In genomic region chr4:35925806-35926205, GRCh38 we compare ENCODE assay signal across 13 cellular contexts.
A peak's percentile ranks its signal among the peaks of the same experiment; 100 is the strongest.
DNase-seq lines count a peak whose midpoint lies in the region; ATAC-seq, FAIRE-seq and TF ChIP-seq lines count a peak whose summit lies in the region.
"Had no signal": no experiment of that assay in that cellular context is flagged by ENCODE, and none has a peak within 500 bp of the region (broad histone marks: within the 10 kb centered on the region; RNA-seq: fewer than 3 reads in every experiment).

No MANE protein-coding gene starts in this region.

- POLR2A ChIA-PET in GM12878 (lab: Charles Lee) (no interaction called here), SK-N-SH (lab: Yijun Ruan, JAX) (no interaction called here)

- RAD21 ChIA-PET in GM12878 (lab: Charles Lee; ENCODE audit: unreplicated experiment): interaction anchor here (0.8 kb wide), 1 partner anchor 9 kb away, joined by 3 read pairs; no protein-coding TSS in a partner anchor

- H3K79me2 ChIP-seq in GM12878 (ENCODE audit: control insufficient read depth, insufficient read depth, low read length) (no peaks in the 10 kb centered on the region), SK-N-SH (ENCODE audit: insufficient read depth) (no peaks in the 10 kb centered on the region)

- H3K4me2 ChIP-seq in GM12878 (ENCODE audit: control insufficient read depth, insufficient read depth): no peak overlapping the region
- H3K4me2 ChIP-seq in SK-N-SH: no peak overlapping the region

- H3K9me2 ChIP-seq in SK-N-SH: no peaks in the 10 kb centered on the region

- in situ Hi-C loops in GM12878 (cut with MboI): no loop called here

- no peak overlapping the region for H3K27ac ChIP-seq in GM12878 (ENCODE audit: control insufficient read depth, insufficient read depth)
- no peak overlapping the region for H3K27ac ChIP-seq in tibial nerve
- no peak overlapping the region for H3K27ac ChIP-seq in SK-N-SH (ENCODE audit: low read depth in 2 of 2, low read length in 1 of 2)

- peak; percentile 86 for ATAC-seq in GM18909 (IDR thresholded peaks at IDR 0.05; ENCODE audit: poor library complexity, unreplicated experiment)
- peak; percentile 96 for ATAC-seq in GM21619 (IDR thresholded peaks at IDR 0.05; ENCODE audit: unreplicated experiment)
- ATAC-seq in HG03097 (IDR thresholded peaks at IDR 0.05; ENCODE audit: low FRiP score, unreplicated experiment): peak; percentile 95
- ATAC-seq in GM12878: peak; percentile 95

- H3K9ac ChIP-seq in GM12878 (ENCODE audit: control insufficient read depth, insufficient read depth, low read length) (no peak overlapping the region), SK-N-SH (no peak overlapping the region)

- intact Hi-C loops in GM12878 (cut with micrococcal nuclease; ENCODE audit: unreplicated experiment): loop anchor here (1.0 kb wide), 1 partner anchor 11 kb away; no protein-coding TSS in a partner anchor

- no peaks in the 10 kb centered on the region for H3F3A ChIP-seq in SK-N-SH (replicated peaks; ENCODE audit: insufficient read depth)

- H4K20me1 ChIP-seq in GM12878 (ENCODE audit: control insufficient read depth, insufficient read depth) (no peaks in the 10 kb centered on the region), SK-N-SH (ENCODE audit: insufficient read depth) (no peaks in the 10 kb centered on the region)

- no peak overlapping the region for H3K4me3 ChIP-seq in GM12878
- no peak overlapping the region for H3K4me3 ChIP-seq in tibial nerve
- H3K4me3 ChIP-seq in BE2C (ENCODE audit: low read depth, low read length): no peak overlapping the region
- H3K4me3 ChIP-seq in SK-N-SH (ENCODE audit: low read depth in 2 of 2, low read length in 1 of 2): no peak overlapping the region

- SMC1A ChIA-PET in GM12878 (lab: Charles Lee; ENCODE audit: uncharacterized antibody, unreplicated experiment): interaction anchor here (1.5 to 3.1 kb wide), 4 partner anchors 8 to 108 kb away, joined by 4 to 17 read pairs (median 9); no protein-coding TSS in a partner anchor

- H3K9me3 ChIP-seq in GM12878 (replicated peaks; ENCODE audit: control insufficient read depth, insufficient read depth, low read length) (no peaks in the 10 kb centered on the region), tibial nerve (no peaks in the 10 kb centered on the region), BE2C (no peaks in the 10 kb centered on the region), SK-N-SH (no peaks in the 10 kb centered on the region)

- no TSS peak for BruUV-seq in GM12878 (replicated peaks; lab: Mats Ljungman, UMichigan)

- WGBS in GM12878 (ENCODE audit: insufficient coverage, insufficient replicate concordance, low lambda C conversion rate, missing lambda C conversion rate): 0% methylated on average over 3 of the region's 3 CpGs
- WGBS in tibial nerve, 2 donors: 88 to 94% methylated on average over 3 of the region's 3 CpGs
- under 1% methylated on average over 3 of the region's 3 CpGs for WGBS in SK-N-SH (ENCODE audit: low lambda C conversion rate)

- DNase-seq in GM12878 (ENCODE audit: low read depth, low spot score): no peak
- no peak for DNase-seq in tibial nerve (ENCODE audit: low spot score in 2 of 2)
- no peak for DNase-seq in BE2C
- no peak for DNase-seq in SK-N-SH
- DNase-seq: activated CD8-positive, alpha-beta memory T cell treated with anti-CD3 and anti-CD28 coated beads, Interleukin-2, amount 50 U/mL, for 4 hours; amygdala; cortex of kidney; NCI-H1092 treated with DMSO at 0.1 percent for 48 hours; NCI-H524; Right ventricle myocardium superior had no signal

- TF ChIP-seq POLR2A in GM12878 (IDR thresholded peaks at IDR 0.05; ENCODE audit: low read depth, low read length) (no peak), tibial nerve (IDR thresholded peaks at IDR 0.05) (no peak)

- H2AFZ ChIP-seq in GM12878 (ENCODE audit: control insufficient read depth, low read depth, low read length): no peak overlapping the region
- H2AFZ ChIP-seq in SK-N-SH (ENCODE audit: low read depth): no peak overlapping the region

- H3K36me3 ChIP-seq in GM12878 (ENCODE audit: control insufficient read depth in 2 of 2, insufficient read depth in 2 of 2, low read length in 1 of 2) (no peaks in the 10 kb centered on the region), tibial nerve (no peaks in the 10 kb centered on the region), BE2C (no peaks in the 10 kb centered on the region), SK-N-SH (replicated peaks in 1 of 2; ENCODE audit: control insufficient read depth in 1 of 2, insufficient read depth in 2 of 2, low read length in 1 of 2) (no peaks in the 10 kb centered on the region)

- H3K27me3 ChIP-seq in GM12878 (replicated peaks in 1 of 2; ENCODE audit: control insufficient read depth in 2 of 2, insufficient read depth in 2 of 2, low read length in 1 of 2) (no peaks in the 10 kb centered on the region), tibial nerve (no peaks in the 10 kb centered on the region), BE2C (no peaks in the 10 kb centered on the region), SK-N-SH (ENCODE audit: insufficient read depth) (no peaks in the 10 kb centered on the region)

- H3K4me1 ChIP-seq in GM12878 (ENCODE audit: control insufficient read depth, insufficient read depth, low read length): no peaks in the 10 kb centered on the region
- H3K4me1 ChIP-seq in tibial nerve: no peaks in the 10 kb centered on the region
- H3K4me1 ChIP-seq in BE2C: no peaks in the 10 kb centered on the region
- no peaks in the 10 kb centered on the region; a peak in 1 of 4 replicates for H3K4me1 ChIP-seq in SK-N-SH (ENCODE audit: control insufficient read depth in 1 of 2, insufficient read depth in 2 of 2, low read depth in 1 of 2, low read length in 1 of 2)

- no peak for FAIRE-seq in GM12878 (lab: Jason Lieb, UNC)

- CTCF ChIA-PET in GM12878 (lab: Yijun Ruan, JAX) (interaction anchor here (0.9 to 1.3 kb wide), 2 partner anchors 9 to 455 kb away, joined by 3 to 6 read pairs; no protein-coding TSS in a partner anchor), SK-N-SH (lab: Yijun Ruan, JAX) (no interaction called here)

- TF ChIP-seq CTCF in GM12878 (IDR thresholded peaks at IDR 0.05 in 2 of 3, conservative IDR thresholded peaks at IDR 0.05 in 1 of 3; ENCODE audit: control insufficient read depth in 2 of 3, extremely low read depth in 1 of 3, insufficient read depth in 1 of 3, low read depth in 3 of 3, low read length in 3 of 3) (no peak), tibial nerve (IDR thresholded peaks at IDR 0.05) (no peak), BE2C (IDR thresholded peaks at IDR 0.05; ENCODE audit: low read depth, low read length) (no peak), SK-N-SH (IDR thresholded peaks at IDR 0.05) (no peak)

- TF ChIP-seq EP300 in GM12878 (IDR thresholded peaks at IDR 0.05; ENCODE audit: borderline replicate concordance in 1 of 2, control insufficient read depth in 1 of 2, low read depth in 2 of 2, low read length in 2 of 2) (no peak), tibial nerve (IDR thresholded peaks at IDR 0.05) (no peak), SK-N-SH (IDR thresholded peaks at IDR 0.05; ENCODE audit: borderline replicate concordance in 1 of 2, low read depth in 1 of 2, low read length in 1 of 2) (no peak)

- TF ChIP-seq RAD21 in GM12878 (IDR thresholded peaks at IDR 0.05; ENCODE audit: insufficient read depth, low read depth, low read length) (no peak), SK-N-SH (IDR thresholded peaks at IDR 0.05; ENCODE audit: low read length) (no peak)

TF ChIP-seq in GM12878, 131 proteins besides CTCF, POLR2A, EP300 and RAD21 (continues in another document):
- TF ChIP-seq MYC (IDR thresholded peaks at IDR 0.05; ENCODE audit: insufficient read depth, insufficient read length, insufficient replicate concordance, low read length, severe bottlenecking): no peak
- TF ChIP-seq POU2F2 (IDR thresholded peaks at IDR 0.05; ENCODE audit: borderline replicate concordance, low read depth, low read length): no peak
- no peak for TF ChIP-seq E2F4 (IDR thresholded peaks at IDR 0.05; ENCODE audit: low read depth, low read length)

TF ChIP-seq in SK-N-SH, 30 proteins besides CTCF, POLR2A, EP300 and RAD21 (continues in another document):
- TF ChIP-seq MEF2A (IDR thresholded peaks at IDR 0.05; ENCODE audit: borderline replicate concordance, low read depth) (no peak), TCF12 (IDR thresholded peaks at IDR 0.05) (no peak), POLR2AphosphoS5 (IDR thresholded peaks at IDR 0.05; ENCODE audit: low read depth, low read length) (no peak), IRF3 (IDR thresholded peaks at IDR 0.05; ENCODE audit: low read depth, low read length) (no peak), RCOR1 (IDR thresholded peaks at IDR 0.05; ENCODE audit: low read length) (no peak), CHD2 (IDR thresholded peaks at IDR 0.05; ENCODE audit: low read length, partially characterized antibody) (no peak), GATA2 (CRISPR knock-in tag; IDR thresholded peaks at IDR 0.05) (no peak)
